Comparison of ENCODE assay signal across 1 cellular context in genomic region chr5:56910123-56910951, GRCh38.
TF ChIP-seq lines count a peak whose summit lies in the region.

No MANE protein-coding gene starts in this region.

TF ChIP-seq in K562, 482 proteins besides CTCF, POLR2A, EP300 and RAD21 (continued from another document and continues in another):
- TF ChIP-seq MGA (IDR thresholded peaks at IDR 0.05) (peak; percentile 62), TCFL5 (CRISPR knock-in tag; conservative IDR thresholded peaks at IDR 0.05) (no peak), SMAD3 (CRISPR knock-in tag; conservative IDR thresholded peaks at IDR 0.05) (0 out of 2 replicates have a peak, but pooled peaks have one; percentile 14), SP1 (CRISPR knock-in tag; IDR thresholded peaks at IDR 0.05) (no peak; the same call in 1 of the 2 replicates), ZNF507 (tag; conservative IDR thresholded peaks at IDR 0.05) (no peak), MBD2 (IDR thresholded peaks at IDR 0.05; ENCODE audit: borderline replicate concordance, low read depth) (no peak), MAFK (IDR thresholded peaks at IDR 0.05; ENCODE audit: low read length) (no peak), RBFOX2 (IDR thresholded peaks at IDR 0.05; ENCODE audit: low read depth, low read length) (no peak), RNF2 (IDR thresholded peaks at IDR 0.05) (peak; percentile 53; the same call in 1 of the 2 replicates), E4F1 (CRISPR knock-in tag; IDR thresholded peaks at IDR 0.05; ENCODE audit: borderline replicate concordance) (no peak), NR2C1 (IDR thresholded peaks at IDR 0.05) (no peak), NR2C1 (tag; IDR thresholded peaks at IDR 0.05) (no peak), FOSL1 (tag; conservative IDR thresholded peaks at IDR 0.05) (0 out of 2 replicates have a peak, but pooled peaks have one; percentile 22), HDAC1 (IDR thresholded peaks at IDR 0.05) (peak in 1 of 2 experiments; percentile 72; a peak in 2 of 4 replicates), MCM5 (IDR thresholded peaks at IDR 0.05; ENCODE audit: low read depth) (no peak), ZNF695 (CRISPR knock-in tag; IDR thresholded peaks at IDR 0.05) (no peak), JUN (IDR thresholded peaks at IDR 0.05; ENCODE audit: borderline replicate concordance, low read depth, low read length) (no peak), JUN (CRISPR knock-in tag; IDR thresholded peaks at IDR 0.05; ENCODE audit: borderline replicate concordance) (no peak), POLR2AphosphoS5 (IDR thresholded peaks at IDR 0.05; ENCODE audit: control insufficient read depth, insufficient read depth, low read depth, low read length) (no peak), NCOA2 (IDR thresholded peaks at IDR 0.05; ENCODE audit: partially characterized antibody in 2 of 2) (no peak), HINFP (tag; conservative IDR thresholded peaks at IDR 0.05; ENCODE audit: low read depth) (no peak), BACH1 (tag; IDR thresholded peaks at IDR 0.05) (no peak), BRCA1 (IDR thresholded peaks at IDR 0.05) (no peak), BRCA1 (CRISPR knock-in tag; IDR thresholded peaks at IDR 0.05) (no peak), ZNF696 (CRISPR knock-in tag; conservative IDR thresholded peaks at IDR 0.05) (no peak), KDM4B (IDR thresholded peaks at IDR 0.05; ENCODE audit: borderline replicate concordance in 2 of 2, low read depth in 1 of 2) (no peak), SIN3B (IDR thresholded peaks at IDR 0.05; ENCODE audit: low read depth) (0 out of 2 replicates have a peak, but pooled peaks have one; percentile 44), KHSRP (IDR thresholded peaks at IDR 0.05) (no peak), ELF1 (tag; IDR thresholded peaks at IDR 0.05) (no peak), PTRF (tag; IDR thresholded peaks at IDR 0.05) (no peak)
- TF ChIP-seq, protein P1, sequence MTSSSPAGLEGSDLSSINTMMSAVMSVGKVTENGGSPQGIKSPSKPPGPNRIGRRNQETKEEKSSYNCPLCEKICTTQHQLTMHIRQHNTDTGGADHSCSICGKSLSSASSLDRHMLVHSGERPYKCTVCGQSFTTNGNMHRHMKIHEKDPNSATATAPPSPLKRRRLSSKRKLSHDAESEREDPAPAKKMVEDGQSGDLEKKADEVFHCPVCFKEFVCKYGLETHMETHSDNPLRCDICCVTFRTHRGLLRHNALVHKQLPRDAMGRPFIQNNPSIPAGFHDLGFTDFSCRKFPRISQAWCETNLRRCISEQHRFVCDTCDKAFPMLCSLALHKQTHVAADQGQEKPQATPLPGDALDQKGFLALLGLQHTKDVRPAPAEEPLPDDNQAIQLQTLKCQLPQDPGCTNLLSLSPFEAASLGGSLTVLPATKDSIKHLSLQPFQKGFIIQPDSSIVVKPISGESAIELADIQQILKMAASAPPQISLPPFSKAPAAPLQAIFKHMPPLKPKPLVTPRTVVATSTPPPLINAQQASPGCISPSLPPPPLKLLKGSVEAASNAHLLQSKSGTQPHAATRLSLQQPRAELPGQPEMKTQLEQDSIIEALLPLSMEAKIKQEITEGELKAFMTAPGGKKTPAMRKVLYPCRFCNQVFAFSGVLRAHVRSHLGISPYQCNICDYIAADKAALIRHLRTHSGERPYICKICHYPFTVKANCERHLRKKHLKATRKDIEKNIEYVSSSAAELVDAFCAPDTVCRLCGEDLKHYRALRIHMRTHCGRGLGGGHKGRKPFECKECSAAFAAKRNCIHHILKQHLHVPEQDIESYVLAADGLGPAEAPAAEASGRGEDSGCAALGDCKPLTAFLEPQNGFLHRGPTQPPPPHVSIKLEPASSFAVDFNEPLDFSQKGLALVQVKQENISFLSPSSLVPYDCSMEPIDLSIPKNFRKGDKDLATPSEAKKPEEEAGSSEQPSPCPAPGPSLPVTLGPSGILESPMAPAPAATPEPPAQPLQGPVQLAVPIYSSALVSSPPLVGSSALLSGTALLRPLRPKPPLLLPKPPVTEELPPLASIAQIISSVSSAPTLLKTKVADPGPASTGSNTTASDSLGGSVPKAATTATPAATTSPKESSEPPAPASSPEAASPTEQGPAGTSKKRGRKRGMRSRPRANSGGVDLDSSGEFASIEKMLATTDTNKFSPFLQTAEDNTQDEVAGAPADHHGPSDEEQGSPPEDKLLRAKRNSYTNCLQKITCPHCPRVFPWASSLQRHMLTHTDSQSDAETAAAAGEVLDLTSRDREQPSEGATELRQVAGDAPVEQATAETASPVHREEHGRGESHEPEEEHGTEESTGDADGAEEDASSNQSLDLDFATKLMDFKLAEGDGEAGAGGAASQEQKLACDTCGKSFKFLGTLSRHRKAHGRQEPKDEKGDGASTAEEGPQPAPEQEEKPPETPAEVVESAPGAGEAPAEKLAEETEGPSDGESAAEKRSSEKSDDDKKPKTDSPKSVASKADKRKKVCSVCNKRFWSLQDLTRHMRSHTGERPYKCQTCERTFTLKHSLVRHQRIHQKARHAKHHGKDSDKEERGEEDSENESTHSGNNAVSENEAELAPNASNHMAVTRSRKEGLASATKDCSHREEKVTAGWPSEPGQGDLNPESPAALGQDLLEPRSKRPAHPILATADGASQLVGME (CRISPR knock-in tag; IDR thresholded peaks at IDR 0.05), result 0 out of 2 replicates have a peak, but pooled peaks have one; percentile 40
- TF ChIP-seq, protein P2, sequence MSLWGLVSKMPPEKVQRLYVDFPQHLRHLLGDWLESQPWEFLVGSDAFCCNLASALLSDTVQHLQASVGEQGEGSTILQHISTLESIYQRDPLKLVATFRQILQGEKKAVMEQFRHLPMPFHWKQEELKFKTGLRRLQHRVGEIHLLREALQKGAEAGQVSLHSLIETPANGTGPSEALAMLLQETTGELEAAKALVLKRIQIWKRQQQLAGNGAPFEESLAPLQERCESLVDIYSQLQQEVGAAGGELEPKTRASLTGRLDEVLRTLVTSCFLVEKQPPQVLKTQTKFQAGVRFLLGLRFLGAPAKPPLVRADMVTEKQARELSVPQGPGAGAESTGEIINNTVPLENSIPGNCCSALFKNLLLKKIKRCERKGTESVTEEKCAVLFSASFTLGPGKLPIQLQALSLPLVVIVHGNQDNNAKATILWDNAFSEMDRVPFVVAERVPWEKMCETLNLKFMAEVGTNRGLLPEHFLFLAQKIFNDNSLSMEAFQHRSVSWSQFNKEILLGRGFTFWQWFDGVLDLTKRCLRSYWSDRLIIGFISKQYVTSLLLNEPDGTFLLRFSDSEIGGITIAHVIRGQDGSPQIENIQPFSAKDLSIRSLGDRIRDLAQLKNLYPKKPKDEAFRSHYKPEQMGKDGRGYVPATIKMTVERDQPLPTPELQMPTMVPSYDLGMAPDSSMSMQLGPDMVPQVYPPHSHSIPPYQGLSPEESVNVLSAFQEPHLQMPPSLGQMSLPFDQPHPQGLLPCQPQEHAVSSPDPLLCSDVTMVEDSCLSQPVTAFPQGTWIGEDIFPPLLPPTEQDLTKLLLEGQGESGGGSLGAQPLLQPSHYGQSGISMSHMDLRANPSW (CRISPR knock-in tag; IDR thresholded peaks at IDR 0.05), result no peak
- TF ChIP-seq, protein P3, sequence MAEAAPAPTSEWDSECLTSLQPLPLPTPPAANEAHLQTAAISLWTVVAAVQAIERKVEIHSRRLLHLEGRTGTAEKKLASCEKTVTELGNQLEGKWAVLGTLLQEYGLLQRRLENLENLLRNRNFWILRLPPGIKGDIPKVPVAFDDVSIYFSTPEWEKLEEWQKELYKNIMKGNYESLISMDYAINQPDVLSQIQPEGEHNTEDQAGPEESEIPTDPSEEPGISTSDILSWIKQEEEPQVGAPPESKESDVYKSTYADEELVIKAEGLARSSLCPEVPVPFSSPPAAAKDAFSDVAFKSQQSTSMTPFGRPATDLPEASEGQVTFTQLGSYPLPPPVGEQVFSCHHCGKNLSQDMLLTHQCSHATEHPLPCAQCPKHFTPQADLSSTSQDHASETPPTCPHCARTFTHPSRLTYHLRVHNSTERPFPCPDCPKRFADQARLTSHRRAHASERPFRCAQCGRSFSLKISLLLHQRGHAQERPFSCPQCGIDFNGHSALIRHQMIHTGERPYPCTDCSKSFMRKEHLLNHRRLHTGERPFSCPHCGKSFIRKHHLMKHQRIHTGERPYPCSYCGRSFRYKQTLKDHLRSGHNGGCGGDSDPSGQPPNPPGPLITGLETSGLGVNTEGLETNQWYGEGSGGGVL (CRISPR knock-in tag; IDR thresholded peaks at IDR 0.05), result no peak
